16 cellular contexts compared by ENCODE assay signal in genomic region chr22:37302617-37303555, GRCh38. TPM values are rescaled to one million over a fixed set of nuclear protein-coding genes. Genes with fewer than 3 reads are reported as not detected.
A peak's percentile ranks its signal among the peaks of the same experiment; 100 is the strongest.
DNase-seq lines count a peak whose midpoint lies in the region; ATAC-seq, FAIRE-seq and TF ChIP-seq lines count a peak whose summit lies in the region.
"Had no signal": no experiment of that assay in that cellular context is flagged by ENCODE, and none has a peak within 500 bp of the region (broad histone marks: within the 10 kb centered on the region; RNA-seq: fewer than 3 reads in every experiment).

No MANE protein-coding gene starts in this region.

- peak; percentile 9 for ATAC-seq in GM23338
- ATAC-seq in activated T-helper 17 cell treated with anti-CD3 and anti-CD28 coated beads, Interleukin-2, amount 50 U/mL, for 72 hours (replicated peaks), result no peak

- H3K4ac ChIP-seq in mesenchymal stem cell (ENCODE audit: low read depth in 1 of 2, low read length in 2 of 2), result peak overlapping the region; percentile 55 to 91

- H3K27ac ChIP-seq in BLaER1, result peak overlapping the region; percentile 71
- H3K27ac ChIP-seq in GM23338 (ENCODE audit: low read depth), result no peak overlapping the region
- no peak overlapping the region for H3K27ac ChIP-seq in mesenchymal stem cell (ENCODE audit: low read length, poor library complexity, severe bottlenecking)
- H3K27ac ChIP-seq: colonic mucosa, right lobe of liver had no signal

- peak overlapping the region; percentile 44 to 95 for H3K18ac ChIP-seq in mesenchymal stem cell (ENCODE audit: low read depth in 1 of 2, low read length in 2 of 2)

- no peak for DNase-seq in GM23338 (ENCODE audit: low spot score)
- no peak for DNase-seq in mesenchymal stem cell
- no peak for DNase-seq in DMS53 (lab: John Stamatoyannopoulos, UW)
- no peak for DNase-seq in SKM-1 treated with dmso at 0.1 percent for 144 hours (lab: John Stamatoyannopoulos, UW; ENCODE audit: unreplicated experiment)
- DNase-seq in GM03348 (ENCODE audit: low spot score), result no peak
- DNase-seq in frontal cortex (ENCODE audit: low spot score in 2 of 2), result no peak
- DNase-seq: colonic mucosa, esophagus squamous epithelium, GF-D8, NCI-H446 treated with DMSO at 0.1 percent for 48 hours, right lobe of liver had no signal

- peak overlapping the region; percentile 97 for H4K91ac ChIP-seq in mesenchymal stem cell (ENCODE audit: low read length)

- peaks cover 18% of the 10 kb centered on the region for H3K27me3 Mint-ChIP-seq in GM23338 (ENCODE audit: insufficient read depth, low read depth, poor library complexity)
- no peaks in the 10 kb centered on the region for H3K27me3 Mint-ChIP-seq in activated T-helper 17 cell treated with anti-CD3 and anti-CD28 coated beads, Interleukin-2, amount 50 U/mL, for 72 hours

- H3K9me3 Mint-ChIP-seq in GM23338, result no peaks in the 10 kb centered on the region
- no peaks in the 10 kb centered on the region for H3K9me3 Mint-ChIP-seq in activated T-helper 17 cell treated with anti-CD3 and anti-CD28 coated beads, Interleukin-2, amount 50 U/mL, for 72 hours
- H3K9me3 Mint-ChIP-seq: neural crest cell had no signal

- 89% methylated on average over 30 of the region's 31 CpGs for WGBS in mesenchymal stem cell

- H2BK120ac ChIP-seq in mesenchymal stem cell (ENCODE audit: low read depth, low read length), result peak overlapping the region; percentile 96

- no peaks in the 10 kb centered on the region for H3K79me2 ChIP-seq in GM23338 (replicated peaks; ENCODE audit: insufficient read depth)

- no peak overlapping the region for H3K23ac ChIP-seq in mesenchymal stem cell (ENCODE audit: low read length in 2 of 2)

- H3K36me3 ChIP-seq in BLaER1 (peaks cover 19% of the 10 kb centered on the region; the same call in 1 of the 2 replicates), GM23338 (ENCODE audit: insufficient read depth) (no peaks in the 10 kb centered on the region), mesenchymal stem cell (ENCODE audit: control insufficient read depth in 1 of 2, insufficient read depth in 2 of 2, low read depth in 1 of 2, low read length in 2 of 2) (no peaks in the 10 kb centered on the region)
- H3K36me3 ChIP-seq: colonic mucosa, esophagus squamous epithelium, right lobe of liver had no signal

- H2AFZ ChIP-seq in GM23338 (no peak overlapping the region; the same call in 1 of the 2 replicates), mesenchymal stem cell (ENCODE audit: low read depth, low read length) (no peak overlapping the region)

- no peak for TF ChIP-seq CTCF in GM23338 (conservative IDR thresholded peaks at IDR 0.05; ENCODE audit: low read depth in 2 of 2)

- H3K4me1 ChIP-seq in BLaER1 (peaks cover 97% of the 10 kb centered on the region), GM23338 (ENCODE audit: insufficient read depth) (peaks cover 12% of the 10 kb centered on the region; the same call in 1 of the 2 replicates), mesenchymal stem cell (ENCODE audit: control insufficient read depth, insufficient read depth, low read depth, low read length) (peaks cover 33% of the 10 kb centered on the region)
- H3K4me1 ChIP-seq: colonic mucosa had no signal

- H3K9me2 ChIP-seq in GM23338 (ENCODE audit: insufficient read depth), result no peaks in the 10 kb centered on the region

- H3K14ac ChIP-seq in mesenchymal stem cell (ENCODE audit: low read length in 2 of 2), result peak overlapping the region in 1 of 2 experiments; percentile 71

- H3K9me3 ChIP-seq in BLaER1 (no peaks in the 10 kb centered on the region), mesenchymal stem cell (ENCODE audit: control insufficient read depth, low read length) (no peaks in the 10 kb centered on the region)
- H3K9me3 ChIP-seq: colonic mucosa, esophagus squamous epithelium, left lung, right lobe of liver had no signal

- H3K4me2 ChIP-seq in BLaER1 (peak overlapping the region; percentile 91), GM23338 (no peak overlapping the region), mesenchymal stem cell (ENCODE audit: low read length, poor library complexity, severe bottlenecking) (no peak overlapping the region)

- H3K4me3 ChIP-seq in BLaER1 (no peak overlapping the region), GM23338 (no peak overlapping the region), mesenchymal stem cell (ENCODE audit: insufficient read depth in 1 of 2, low read depth in 1 of 2, low read length in 2 of 2) (no peak overlapping the region)
- H3K4me3 ChIP-seq: colonic mucosa, esophagus squamous epithelium, left lung, right lobe of liver had no signal

- H2AK5ac ChIP-seq in mesenchymal stem cell (ENCODE audit: low read length, severe bottlenecking), result peak overlapping the region; percentile 82

- FAIRE-seq in frontal cortex (lab: Jason Lieb, UNC), result no peak
- FAIRE-seq: GM18507 had no signal

- H3K4me3 Mint-ChIP-seq in GM23338, result no peak overlapping the region
- peak overlapping the region; percentile 77 for H3K4me3 Mint-ChIP-seq in activated T-helper 17 cell treated with anti-CD3 and anti-CD28 coated beads, Interleukin-2, amount 50 U/mL, for 72 hours
- H3K4me3 Mint-ChIP-seq: neural crest cell had no signal

- peak overlapping the region; percentile 55; the same call in 1 of the 2 replicates for H3K9ac ChIP-seq in BLaER1
- H3K9ac ChIP-seq in mesenchymal stem cell (ENCODE audit: low read length), result peak overlapping the region; percentile 23

- no peaks in the 10 kb centered on the region for H3K36me3 Mint-ChIP-seq in GM23338 (ENCODE audit: low read depth)
- peaks cover 88% of the 10 kb centered on the region for H3K36me3 Mint-ChIP-seq in activated T-helper 17 cell treated with anti-CD3 and anti-CD28 coated beads, Interleukin-2, amount 50 U/mL, for 72 hours (ENCODE audit: low read depth)

- H3F3A ChIP-seq in GM23338 (replicated peaks; ENCODE audit: low read depth), result no peaks in the 10 kb centered on the region

- peak overlapping the region; percentile 95 for H4K8ac ChIP-seq in mesenchymal stem cell (ENCODE audit: low read length)

- peaks cover 39% of the 10 kb centered on the region for H3K4me1 Mint-ChIP-seq in GM23338
- H3K4me1 Mint-ChIP-seq in activated T-helper 17 cell treated with anti-CD3 and anti-CD28 coated beads, Interleukin-2, amount 50 U/mL, for 72 hours, result peaks cover 61% of the 10 kb centered on the region

- peak overlapping the region; percentile 98 to 100 for H2BK12ac ChIP-seq in mesenchymal stem cell (ENCODE audit: low read length in 2 of 2)

- no peaks in the 10 kb centered on the region for H3K79me1 ChIP-seq in mesenchymal stem cell (replicated peaks; ENCODE audit: low read length, poor library complexity, severe bottlenecking)

- H3K27me3 ChIP-seq in BLaER1, result no peaks in the 10 kb centered on the region
- no peaks in the 10 kb centered on the region for H3K27me3 ChIP-seq in GM23338 (ENCODE audit: insufficient read depth)
- no peaks in the 10 kb centered on the region for H3K27me3 ChIP-seq in mesenchymal stem cell (ENCODE audit: control insufficient read depth in 1 of 2, insufficient read depth in 1 of 2, low read length in 2 of 2)
- H3K27me3 ChIP-seq: colonic mucosa, left lung, right lobe of liver had no signal

- H4K20me1 ChIP-seq in BLaER1, result no peaks in the 10 kb centered on the region
- H4K20me1 ChIP-seq in GM23338 (replicated peaks; ENCODE audit: insufficient read depth), result no peaks in the 10 kb centered on the region

- H2BK15ac ChIP-seq in mesenchymal stem cell (ENCODE audit: low read depth, poor library complexity, severe bottlenecking), result peak overlapping the region; percentile 85

- no peak overlapping the region for H2BK5ac ChIP-seq in mesenchymal stem cell (ENCODE audit: low read depth, low read length, poor library complexity, severe bottlenecking)

- H3K27ac Mint-ChIP-seq in GM23338, result no peak overlapping the region
- peak overlapping the region; percentile 90 for H3K27ac Mint-ChIP-seq in activated T-helper 17 cell treated with anti-CD3 and anti-CD28 coated beads, Interleukin-2, amount 50 U/mL, for 72 hours

TF ChIP-seq in GM23338, 12 proteins besides CTCF, POLR2A, EP300 and RAD21 (continues in another document):
- no peak for TF ChIP-seq JUNB (IDR thresholded peaks at IDR 0.05; ENCODE audit: unreplicated experiment)
- no peak for TF ChIP-seq ETS1 (IDR thresholded peaks at IDR 0.05)

RNA-seq across cellular contexts. Expression of gene CYTH4, which starts 20.6 kb away (rescaled TPM):
- total RNA-seq in GM23338 (2014; rRNA removed; shearing (Covaris generic)), result not detected in 2 replicates
- not detected in 2 replicates for polyA plus RNA-seq in GM23338 (2016; fragmentation: Nextera tagmentation; extraction: Ambion mirVana)
- total RNA-seq in activated T-helper 17 cell treated with anti-CD3 and anti-CD28 coated beads, Interleukin-2, amount 50 U/mL, for 72 hours, result 100 to 1,000 TPM in 1 of 2 donors, 10 to 100 TPM in 1; 53.7 to 124 TPM
- 0.65 TPM for polyA plus RNA-seq in mesenchymal stem cell (2013, experiment 1 of 2)
- polyA plus RNA-seq in mesenchymal stem cell (2013, experiment 2 of 2), result 0.41 TPM
- 2.9 TPM for total RNA-seq in frontal cortex
- total RNA-seq: neural crest cell had no signal

RNA-seq across cellular contexts. Expression of gene RAC2, which starts 58.8 kb away (rescaled TPM):
- total RNA-seq in GM23338 (2014; rRNA removed; shearing (Covaris generic)), result 2.7 and 3.8 TPM in 2 replicates
- 2.4 and 3.1 TPM in 2 replicates for polyA plus RNA-seq in GM23338 (2016; fragmentation: Nextera tagmentation; extraction: Ambion mirVana)
- total RNA-seq in activated T-helper 17 cell treated with anti-CD3 and anti-CD28 coated beads, Interleukin-2, amount 50 U/mL, for 72 hours, result 1,000 to 10,000 TPM in 1 of 2 donors, 100 to 1,000 TPM in 1; 674 to 1,069 TPM
- 121 TPM for polyA plus RNA-seq in mesenchymal stem cell (2013, experiment 1 of 2)
- 117 TPM for polyA plus RNA-seq in mesenchymal stem cell (2013, experiment 2 of 2)
- under 0.01 TPM for total RNA-seq in frontal cortex

Comparison
In these comparisons a context has a peak if more than half of its experiments do, and no peak if none do; other contexts are left out.
1. RNA of gene CYTH4, which starts 20.6 kb away (total RNA-seq): 53.7 to 124 TPM in activated T-helper 17 cell treated with anti-CD3 and anti-CD28 coated beads, Interleukin-2, amount 50 U/mL, for 72 hours; 2.9 TPM in frontal cortex (single experiment) and not detected in GM23338; every median in the first group is over 10 times any median in the second.
2. RNA of gene RAC2, which starts 58.8 kb away (total RNA-seq): 674 to 1,069 TPM in activated T-helper 17 cell treated with anti-CD3 and anti-CD28 coated beads, Interleukin-2, amount 50 U/mL, for 72 hours; 2.7 to 3.8 TPM in GM23338 and under 0.01 TPM in frontal cortex (single experiment); every median in the first group is over 100 times any median in the second.